ENCODE assay signal across 9 cellular contexts in genomic region chr4:5232549-5232948, GRCh38.
"Had no signal": no experiment of that assay in that cellular context is flagged by ENCODE, and none has a peak within 500 bp of the region (broad histone marks: within the 10 kb centered on the region; RNA-seq: fewer than 3 reads in every experiment).

No MANE protein-coding gene starts in this region.

- H3K36me3 ChIP-seq: HAP-1 had no signal

- ATAC-seq: HCT116, HepG2, K562 had no signal

- H3K4me1 ChIP-seq: HAP-1 had no signal

- H3K27ac Mint-ChIP-seq: IgD-negative memory B cell had no signal

- H3K27ac ChIP-seq: HL-60 had no signal

- H3K4me3 ChIP-seq: HAP-1, K562 had no signal

- H3K27me3 Mint-ChIP-seq: IgD-negative memory B cell had no signal

- H3K4me1 Mint-ChIP-seq: IgD-negative memory B cell had no signal

- DNase-seq: GOT3, H7, KG1 had no signal

- H3K36me3 Mint-ChIP-seq: IgD-negative memory B cell had no signal

- H3K9me3 ChIP-seq: HAP-1 had no signal

- H3K4me3 Mint-ChIP-seq: IgD-negative memory B cell had no signal
